ENCODE assay signal across 32 cellular contexts in the genomic region with DNA sequence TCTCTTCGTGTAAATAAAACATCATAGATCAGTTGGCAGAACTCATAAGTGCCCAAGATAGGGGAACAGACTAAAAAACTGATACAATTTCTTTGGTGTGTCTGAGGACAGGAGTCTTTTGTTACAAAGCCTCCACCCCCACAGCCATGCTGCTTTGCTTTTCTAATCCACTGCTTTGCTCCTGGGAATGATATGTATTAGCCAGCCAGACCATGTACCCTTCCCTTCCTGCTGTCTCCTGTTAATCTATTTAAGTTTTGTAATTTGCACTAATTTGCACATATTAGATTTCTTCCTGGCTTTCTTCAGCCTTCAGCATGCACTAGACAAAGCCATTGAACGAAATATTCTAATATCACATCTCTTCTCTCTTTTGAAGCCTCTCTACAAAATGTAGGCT.
"Had no signal": no experiment of that assay in that cellular context is flagged by ENCODE, and none has a peak within 500 bp of the region (broad histone marks: within the 10 kb centered on the region; RNA-seq: fewer than 3 reads in every experiment).

No MANE protein-coding gene starts in this region.

- ATAC-seq: activated CD4-positive, alpha-beta T cell treated with anti-CD3 and anti-CD28 coated beads for 36 hours; activated T-helper 17 cell treated with anti-CD3 and anti-CD28 coated beads, Interleukin-2, amount 50 U/mL, for 72 hours; Panc1; T-cell had no signal

- H3K9me3 Mint-ChIP-seq: activated CD4-positive, alpha-beta memory T cell treated with anti-CD3 and anti-CD28 coated beads, Interleukin-2, amount 10 ng/mL, durations not matched to agents 7 days and 5 days; activated naive CD4-positive, alpha-beta T cell treated with anti-CD3 and anti-CD28 coated beads for 36 hours; activated T-helper 17 cell treated with anti-CD3 and anti-CD28 coated beads, Interleukin-2, amount 50 U/mL, for 72 hours had no signal

- H3K4me1 ChIP-seq: SJCRH30 had no signal

- H3K9me3 ChIP-seq: SJCRH30 had no signal

- DNase-seq: activated CD4-positive, alpha-beta memory T cell treated with anti-CD3 and anti-CD28 coated beads, Interleukin-2, amount 10 ng/mL, durations not matched to agents 7 days and 5 days; activated CD4-positive, alpha-beta T cell treated with anti-CD3 and anti-CD28 coated beads for 36 hours; activated CD4-positive, alpha-beta T cell treated with anti-CD3 and anti-CD28 coated beads, Interleukin-2, amount 50 U/mL, for 1 hour; activated CD4-positive, CD25-positive, alpha-beta regulatory T cell; activated gamma-delta T cell; activated naive CD4-positive, alpha-beta T cell treated with anti-CD3 and anti-CD28 coated beads for 36 hours; activated T-cell treated with anti-CD3 and anti-CD28 coated beads for 4 hours; activated T-cell treated with anti-CD3 and anti-CD28 coated beads, Interleukin-2, amount 50 U/mL, for 48 hours; amygdala; NCI-H1048; NCI-H146; NCI-H187 treated with DMSO at 0.1 percent for 48 hours; NCI-H2081 treated with DMSO at 0.1 percent for 48 hours; NCI-H2227 treated with DMSO at 0.1 percent for 48 hours; NCI-H446 treated with DMSO at 0.1 percent for 48 hours; NCI-H524 treated with DMSO at 0.1 percent for 48 hours; NCI-H774; NK-92 treated with Interleukin-12 subunit alpha and Interleukin-12 subunit beta, amount 100 ng/mL, for 24 hours; OCI-M1; Right ventricle myocardium superior; RPMI8226; SJCRH30; T-cell; T-helper 2 cell; T1000 had no signal

- H3K4me3 Mint-ChIP-seq: activated CD4-positive, alpha-beta memory T cell treated with anti-CD3 and anti-CD28 coated beads, Interleukin-2, amount 10 ng/mL, durations not matched to agents 7 days and 5 days; activated CD4-positive, alpha-beta T cell treated with anti-CD3 and anti-CD28 coated beads for 36 hours; activated naive CD4-positive, alpha-beta T cell treated with anti-CD3 and anti-CD28 coated beads for 36 hours; activated naive CD8-positive, alpha-beta T cell; activated T-helper 17 cell treated with anti-CD3 and anti-CD28 coated beads, Interleukin-2, amount 50 U/mL, for 72 hours; brain; central memory CD8-positive, alpha-beta T cell; T-cell had no signal

- H3K36me3 Mint-ChIP-seq: activated naive CD8-positive, alpha-beta T cell; T-cell had no signal

- H3K4me3 ChIP-seq: SJCRH30 had no signal

- H3K27ac Mint-ChIP-seq: activated CD4-positive, alpha-beta memory T cell treated with anti-CD3 and anti-CD28 coated beads, Interleukin-2, amount 10 ng/mL, durations not matched to agents 7 days and 5 days; activated CD4-positive, alpha-beta T cell treated with anti-CD3 and anti-CD28 coated beads for 36 hours; activated naive CD4-positive, alpha-beta T cell treated with anti-CD3 and anti-CD28 coated beads for 36 hours; activated naive CD8-positive, alpha-beta T cell; activated T-helper 17 cell treated with anti-CD3 and anti-CD28 coated beads, Interleukin-2, amount 50 U/mL, for 72 hours; T-cell had no signal

- H3K36me3 ChIP-seq: SJCRH30 had no signal

- H3K27me3 ChIP-seq: SJCRH30 had no signal

- H3K27me3 Mint-ChIP-seq: activated CD4-positive, alpha-beta memory T cell treated with anti-CD3 and anti-CD28 coated beads, Interleukin-2, amount 10 ng/mL, durations not matched to agents 7 days and 5 days; activated CD4-positive, alpha-beta T cell treated with anti-CD3 and anti-CD28 coated beads for 36 hours; activated naive CD8-positive, alpha-beta T cell; activated T-helper 17 cell treated with anti-CD3 and anti-CD28 coated beads, Interleukin-2, amount 50 U/mL, for 72 hours; brain; central memory CD8-positive, alpha-beta T cell; T-cell had no signal

- FAIRE-seq: astrocyte, TTC549 had no signal

- H3K4me1 Mint-ChIP-seq: activated CD4-positive, alpha-beta memory T cell treated with anti-CD3 and anti-CD28 coated beads, Interleukin-2, amount 10 ng/mL, durations not matched to agents 7 days and 5 days; activated CD4-positive, alpha-beta T cell treated with anti-CD3 and anti-CD28 coated beads for 36 hours; activated T-helper 17 cell treated with anti-CD3 and anti-CD28 coated beads, Interleukin-2, amount 50 U/mL, for 72 hours; central memory CD8-positive, alpha-beta T cell; T-cell had no signal

- H3K27ac ChIP-seq: SJCRH30 had no signal
